17 cellular contexts compared by ENCODE assay signal in the genomic region with DNA sequence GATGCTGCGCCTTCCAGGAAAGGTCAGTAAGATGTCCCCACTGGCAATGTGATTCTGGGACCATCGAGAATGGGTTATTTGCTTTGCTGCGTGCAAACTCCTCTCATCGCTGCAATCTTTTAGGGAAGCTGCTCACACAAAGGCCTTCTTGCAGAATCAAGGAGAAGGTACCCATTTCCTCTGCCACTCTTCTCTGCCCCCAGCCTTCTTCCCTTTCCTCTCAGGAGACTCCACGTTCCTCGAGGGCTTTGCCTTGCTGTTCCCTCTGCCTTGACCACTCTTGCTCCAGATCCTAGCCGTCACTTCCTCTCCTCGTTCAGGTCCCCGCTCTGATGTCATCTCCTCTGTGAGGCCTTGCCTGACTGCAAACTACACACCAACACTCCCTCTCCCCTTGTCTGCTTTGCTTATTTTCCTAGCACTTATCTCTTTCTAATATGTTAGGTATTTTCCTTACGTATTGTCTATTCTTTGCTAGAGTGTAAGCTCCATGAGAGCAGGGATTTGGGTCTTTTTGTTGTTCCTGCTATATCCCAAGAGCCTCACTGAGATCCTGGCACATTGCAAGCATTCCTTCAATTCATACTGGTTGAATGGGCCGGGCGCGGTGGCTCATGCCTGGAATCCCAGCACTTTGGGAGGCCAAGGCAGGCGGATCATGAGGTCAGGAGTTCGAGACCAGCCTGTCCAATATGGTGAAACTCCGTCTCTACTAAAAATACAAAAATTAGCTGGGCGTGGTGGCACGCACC. TPM values are rescaled to one million over a fixed set of nuclear protein-coding genes. Genes with fewer than 3 reads are reported as not detected.
DNase-seq lines count a peak whose midpoint lies in the region; ATAC-seq, FAIRE-seq and TF ChIP-seq lines count a peak whose summit lies in the region.
"Had no signal": no experiment of that assay in that cellular context is flagged by ENCODE, and none has a peak within 500 bp of the region (broad histone marks: within the 10 kb centered on the region; RNA-seq: fewer than 3 reads in every experiment).

No MANE protein-coding gene starts in this region.

- H2BK120ac ChIP-seq in mesendoderm (ENCODE audit: low read depth, low read length): no peak overlapping the region

- H2AK5ac ChIP-seq in mesendoderm (ENCODE audit: low read length): no peak overlapping the region

- WGBS in A549 (ENCODE audit: missing lambda C conversion rate): 91% methylated on average over 18 of the region's 18 CpGs
- WGBS in mesendoderm (ENCODE audit: extremely low coverage, insufficient coverage, low lambda C conversion rate): no CpG with 5 or more reads among the region's 18 CpGs

- no peak overlapping the region for H4K5ac ChIP-seq in mesendoderm (ENCODE audit: low read length)

- intact Hi-C loops in Caco-2 (cut with micrococcal nuclease; ENCODE audit: unreplicated experiment): no loop called here

- no peak overlapping the region for H3K4me2 ChIP-seq in A549
- H3K4me2 ChIP-seq in mesendoderm (ENCODE audit: low read length): no peak overlapping the region

- H2BK15ac ChIP-seq in mesendoderm (replicated peaks; ENCODE audit: low read depth): no peak overlapping the region

- no peak overlapping the region for H3K18ac ChIP-seq in mesendoderm (ENCODE audit: low read length)

- H3K27ac Mint-ChIP-seq in Caco-2 (ENCODE audit: unreplicated experiment): peak overlapping the region; percentile 73

- BruUV-seq in Caco-2 (replicated peaks; lab: Mats Ljungman, UMichigan): no TSS peak

- no peak overlapping the region for H3K4me3 ChIP-seq in A549
- H3K4me3 ChIP-seq in Caco-2 (ENCODE audit: low read depth, low read length): no peak overlapping the region
- H3K4me3 ChIP-seq in mesendoderm (ENCODE audit: low read length): no peak overlapping the region
- H3K4me3 ChIP-seq: vagina had no signal

- H3K27ac ChIP-seq in A549 (no peak overlapping the region), RWPE1 (peak overlapping the region; percentile 80), mesendoderm (ENCODE audit: low read depth, low read length) (no peak overlapping the region)

- H3K9me3 ChIP-seq in A549 (no peaks in the 10 kb centered on the region), Caco-2 (no peaks in the 10 kb centered on the region)
- H3K9me3 ChIP-seq: vagina had no signal

- no peak for TF ChIP-seq CTCF in A549 (IDR thresholded peaks at IDR 0.05)
- TF ChIP-seq CTCF in Caco-2 (IDR thresholded peaks at IDR 0.05; ENCODE audit: insufficient read depth in 1 of 2, low read depth in 1 of 2, low read length in 1 of 2, severe bottlenecking in 1 of 2, unreplicated experiment in 1 of 2): no peak
- no peak for TF ChIP-seq CTCF in RWPE1 (conservative IDR thresholded peaks at IDR 0.05; ENCODE audit: low read depth)
- no peak for TF ChIP-seq CTCF in GM13977 (IDR thresholded peaks at IDR 0.05; ENCODE audit: extremely low read depth, insufficient read depth, missing control alignments)

- POLR2A ChIA-PET in A549 (lab: Yijun Ruan, JAX): no interaction called here
- POLR2A ChIA-PET in Caco-2 (lab: Charles Lee): interaction anchor here (0.6 to 1.1 kb wide), 2 partner anchors 10 to 96 kb away, joined by 3 read pairs; no protein-coding TSS in a partner anchor
- POLR2A ChIA-PET in RWPE1 (lab: Yijun Ruan, JAX; ENCODE audit: low non-redundant PET): no interaction called here

- DNase-seq in A549 (ENCODE audit: low read depth in 1 of 2, low spot score in 1 of 2): no peak
- no peak for DNase-seq in Caco-2
- DNase-seq in RWPE1 (ENCODE audit: low spot score): no peak
- peak; percentile 51 for DNase-seq in mesendoderm
- no peak for DNase-seq in G401 (ENCODE audit: low spot score)
- no peak for DNase-seq in GM13977 (ENCODE audit: low spot score)
- no peak for DNase-seq in NCI-H1092 treated with DMSO at 0.1 percent for 48 hours (lab: John Stamatoyannopoulos, UW)
- DNase-seq: activated naive CD4-positive, alpha-beta T cell treated with Interleukin-2 at 50 U/mL for 16 hours; DND-41; H7; kidney; MM.1S; NCI-H2107; NCI-H82; RPMI8226 had no signal

- H3K27me3 Mint-ChIP-seq in Caco-2 (ENCODE audit: insufficient read depth, unreplicated experiment): no peaks in the 10 kb centered on the region

- H3K23ac ChIP-seq in mesendoderm (ENCODE audit: low read length): no peak overlapping the region

- CTCF ChIA-PET in A549 (lab: Yijun Ruan, JAX): interaction anchor here (0.6 to 3.6 kb wide), 4 partner anchors 10 to 169 kb away, joined by 3 to 17 read pairs (median 4); no protein-coding TSS in a partner anchor
- CTCF ChIA-PET in Caco-2 (lab: Charles Lee): interaction anchor here (0.6 kb wide), 1 partner anchor 263 kb away, joined by 3 read pairs; a partner anchor contains a TSS
- CTCF ChIA-PET in RWPE1 (lab: Yijun Ruan, JAX): interaction anchor here (0.6 to 0.7 kb wide), 2 partner anchors 13 to 62 kb away, joined by 4 read pairs; no protein-coding TSS in a partner anchor

- in situ Hi-C loops in G401 (cut with HindIII; ENCODE audit: low sequenced_read_pairs) (no loop called here), GM13977 (cut with MboI; ENCODE audit: low pct_unique_long_range_greater_than_20kb, low sequenced_read_pairs, unreplicated experiment) (no loop called here)

- peak overlapping the region; percentile 8 for H3K4me3 Mint-ChIP-seq in Caco-2 (ENCODE audit: unreplicated experiment)

- no peak overlapping the region for H3K56ac ChIP-seq in mesendoderm (ENCODE audit: low read length)

- TF ChIP-seq RAD21 in A549 (conservative IDR thresholded peaks at IDR 0.05 in 1 of 2, IDR thresholded peaks at IDR 0.05 in 1 of 2): no peak

- no peak overlapping the region for H3K9ac ChIP-seq in mesendoderm (ENCODE audit: low read length)

- no peak for FAIRE-seq in A549 (lab: Jason Lieb, UNC)
- FAIRE-seq: kidney had no signal

- no peak overlapping the region for H3K4ac ChIP-seq in mesendoderm (ENCODE audit: low read depth, low read length)

- H3K36me3 Mint-ChIP-seq in Caco-2 (ENCODE audit: insufficient read depth, unreplicated experiment): peaks cover 64% of the 10 kb centered on the region

- H2BK5ac ChIP-seq in mesendoderm (ENCODE audit: low read length): no peak overlapping the region

- no peaks in the 10 kb centered on the region for H3K9me3 Mint-ChIP-seq in Caco-2 (ENCODE audit: unreplicated experiment)

- H3K27me3 ChIP-seq in Caco-2 (replicated peaks; ENCODE audit: control insufficient read depth, insufficient read depth, low read length): no peaks in the 10 kb centered on the region
- H3K27me3 ChIP-seq in mesendoderm (ENCODE audit: insufficient read depth, low read length, poor library complexity): no peaks in the 10 kb centered on the region
- H3K27me3 ChIP-seq: vagina had no signal

- H3K79me2 ChIP-seq in mesendoderm (ENCODE audit: control insufficient read depth, insufficient read depth, low read length): no peaks in the 10 kb centered on the region

- TF ChIP-seq EP300 in A549 (IDR thresholded peaks at IDR 0.05): no peak

- H3K36me3 ChIP-seq in Caco-2 (ENCODE audit: control insufficient read depth, insufficient read depth, low read length) (no peaks in the 10 kb centered on the region; the same call in 1 of the 2 replicates), mesendoderm (ENCODE audit: control insufficient read depth, insufficient read depth, low read length) (no peaks in the 10 kb centered on the region)

- H3K4me1 ChIP-seq in A549: peaks cover 11% of the 10 kb centered on the region
- peaks cover 11% of the 10 kb centered on the region; the same call in 1 of the 2 replicates for H3K4me1 ChIP-seq in Caco-2
- no peaks in the 10 kb centered on the region for H3K4me1 ChIP-seq in mesendoderm (ENCODE audit: control insufficient read depth, low read depth, low read length)

- no peak overlapping the region for H4K8ac ChIP-seq in mesendoderm (ENCODE audit: low read depth, low read length)

- no peak for TF ChIP-seq POLR2A in A549 (IDR thresholded peaks at IDR 0.05; ENCODE audit: low read length)

- no peak for ATAC-seq in A549
- ATAC-seq in HG03159 (IDR thresholded peaks at IDR 0.05; ENCODE audit: unreplicated experiment): no peak

- H3K4me1 Mint-ChIP-seq in Caco-2 (ENCODE audit: low read depth, unreplicated experiment): peaks cover 34% of the 10 kb centered on the region

- H3K79me1 ChIP-seq in mesendoderm (ENCODE audit: low read length): no peaks in the 10 kb centered on the region

TF ChIP-seq in A549, 52 proteins besides CTCF, POLR2A, EP300 and RAD21:
- TF ChIP-seq RFX5 (IDR thresholded peaks at IDR 0.05): no peak
- no peak for TF ChIP-seq CHD4 (IDR thresholded peaks at IDR 0.05; ENCODE audit: borderline replicate concordance)
- 0 out of 2 replicates have a peak, but pooled peaks have one; percentile 55 for TF ChIP-seq POLR2AphosphoS2 (conservative IDR thresholded peaks at IDR 0.05; ENCODE audit: low read length)
- TF ChIP-seq NFE2L2 (conservative IDR thresholded peaks at IDR 0.05; ENCODE audit: low read length): no peak

RNA-seq across cellular contexts. Expression of a gene that starts 5.3 kb away (rescaled TPM):
- 117 and 124 TPM in 2 replicates for polyA plus RNA-seq in A549 (2011; rRNA removed)
- polyA plus RNA-seq in A549 (2012; cell fraction: cytosol; rRNA removed): 53.5 and 59.6 TPM in 2 replicates
- polyA plus RNA-seq in A549 (2012; cell fraction: nucleus; rRNA removed): 16.5 and 24.4 TPM in 2 replicates
- 73.1 to 76.5 TPM (median 75.1 TPM) in 3 replicates for polyA plus RNA-seq in A549 (2017; fragmentation: RNase III; extraction: RNeasy Plus Mini Kit Qiagen cat#74134 plus additional on column Dnase treatment)
- polyA minus RNA-seq in A549 (2011; rRNA and poly(A)+ RNA removed): 59.6 and 77.1 TPM in 2 replicates
- total RNA-seq in Caco-2 (2022): 70.0 and 72.3 TPM in 2 replicates
- polyA plus RNA-seq in mesendoderm (2013, experiment 1 of 2): 39.1 TPM
- polyA plus RNA-seq in mesendoderm (2013, experiment 2 of 2): 39.0 TPM
- total RNA-seq in G401 (2014; rRNA removed; shearing (Covaris generic)): 62.8 and 92.7 TPM in 2 replicates

RNA-seq across cellular contexts. Expression of a gene that starts 31.1 kb away (rescaled TPM):
- polyA plus RNA-seq in A549 (2011; rRNA removed) (101 and 108 TPM in 2 replicates), A549 (2017; fragmentation: RNase III; extraction: RNeasy Plus Mini Kit Qiagen cat#74134 plus additional on column Dnase treatment) (120 to 127 TPM (median 123 TPM) in 3 replicates)
- 137 and 142 TPM in 2 replicates for polyA plus RNA-seq in A549 (2012; cell fraction: cytosol; rRNA removed)
- 175 and 218 TPM in 2 replicates for polyA plus RNA-seq in A549 (2012; cell fraction: nucleus; rRNA removed)
- polyA minus RNA-seq in A549 (2011; rRNA and poly(A)+ RNA removed): 357 and 380 TPM in 2 replicates
- total RNA-seq in Caco-2 (2022): 162 and 171 TPM in 2 replicates
- 35.2 TPM for polyA plus RNA-seq in mesendoderm (2013, experiment 1 of 2)
- polyA plus RNA-seq in mesendoderm (2013, experiment 2 of 2): 36.4 TPM
- 85.0 and 94.1 TPM in 2 replicates for total RNA-seq in G401 (2014; rRNA removed; shearing (Covaris generic))

RNA-seq across cellular contexts. Expression of a gene that starts 55.0 kb away (rescaled TPM):
- polyA plus RNA-seq in A549 (2011; rRNA removed) (30.8 and 41.8 TPM in 2 replicates), A549 (2017; fragmentation: RNase III; extraction: RNeasy Plus Mini Kit Qiagen cat#74134 plus additional on column Dnase treatment) (23.6 to 24.5 TPM (median 24.3 TPM) in 3 replicates)
- polyA plus RNA-seq in A549 (2012; cell fraction: cytosol; rRNA removed): 22.4 and 26.4 TPM in 2 replicates
- 41.4 and 43.0 TPM in 2 replicates for polyA plus RNA-seq in A549 (2012; cell fraction: nucleus; rRNA removed)
- 58.4 and 65.5 TPM in 2 replicates for polyA minus RNA-seq in A549 (2011; rRNA and poly(A)+ RNA removed)
- 24.1 and 27.3 TPM in 2 replicates for total RNA-seq in Caco-2 (2022)
- polyA plus RNA-seq in mesendoderm (2013, experiment 1 of 2): 15.1 TPM
- 14.1 TPM for polyA plus RNA-seq in mesendoderm (2013, experiment 2 of 2)
- total RNA-seq in G401 (2014; rRNA removed; shearing (Covaris generic)): 13.6 and 16.4 TPM in 2 replicates
